In the genomic region with DNA sequence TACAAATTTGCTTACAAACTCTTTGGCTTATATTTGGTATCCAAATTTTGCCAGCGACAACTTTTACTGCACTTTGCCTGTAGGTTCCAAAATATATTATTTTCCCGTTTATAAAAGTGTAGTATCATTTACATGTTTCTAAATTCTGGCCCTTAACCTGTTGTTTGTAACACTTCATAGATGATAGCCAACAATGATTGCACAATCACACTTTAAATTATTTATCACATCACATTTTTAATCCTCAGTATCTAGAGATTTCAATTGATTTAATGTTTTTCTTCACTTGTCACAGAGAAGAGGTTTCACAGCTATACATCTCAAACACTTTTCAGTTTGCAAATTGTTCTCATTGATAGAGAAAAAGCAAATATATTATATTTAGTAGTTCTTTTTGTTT, we compare ENCODE assay signal across 29 cellular contexts.
"Had no signal": no experiment of that assay in that cellular context is flagged by ENCODE, and none has a peak within 500 bp of the region (broad histone marks: within the 10 kb centered on the region; RNA-seq: fewer than 3 reads in every experiment).

No MANE protein-coding gene starts in this region.

- ATAC-seq: activated CD8-positive, alpha-beta memory T cell treated with anti-CD3 and anti-CD28 coated beads, Interleukin-2, amount 10 ng/mL, durations not matched to agents 7 days and 5 days; activated CD8-positive, alpha-beta T cell treated with anti-CD3 and anti-CD28 coated beads, Interleukin-2, amount 10 ng/mL, durations not matched to agents 7 days and 5 days; activated naive CD8-positive, alpha-beta T cell treated with anti-CD3 and anti-CD28 coated beads, Interleukin-2, amount 50 U/mL, for 24 hours had no signal

- H3K4me1 ChIP-seq: breast epithelium had no signal

- H3K9me3 ChIP-seq: ascending aorta, breast epithelium had no signal

- H3K27ac ChIP-seq: ascending aorta, breast epithelium, VCaP had no signal

- H3K4me3 ChIP-seq: ascending aorta, breast epithelium had no signal

- H3K36me3 ChIP-seq: ascending aorta, breast epithelium had no signal

- DNase-seq: activated B cell treated with CpG ODN at 0.5 μM for 24 hours; activated CD4-positive, alpha-beta memory T cell treated with anti-CD3 and anti-CD28 coated beads, Interleukin-2, amount 10 ng/mL, durations not matched to agents 7 days and 5 days; activated CD4-positive, alpha-beta T cell treated with anti-CD3 and anti-CD28 coated beads for 4 hours; activated CD4-positive, alpha-beta T cell treated with anti-CD3 and anti-CD28 coated beads, Interleukin-2, amount 10 ng/mL, durations not matched to agents 24 days and 14 days; activated CD4-positive, alpha-beta T cell treated with anti-CD3 and anti-CD28 coated beads, Interleukin-2, amount 50 U/mL, for 1 hour; activated CD4-positive, alpha-beta T cell treated with anti-CD3 and anti-CD28 coated beads, Interleukin-2, amount 50 U/mL, for 4 hours; activated CD4-positive, CD25-positive, alpha-beta regulatory T cell treated with anti-CD3 and anti-CD28 coated beads, Interleukin-2, amount 50 U/mL, for 72 hours; activated CD8-positive, alpha-beta memory T cell treated with anti-CD3 and anti-CD28 coated beads for 24 hours; activated CD8-positive, alpha-beta memory T cell treated with anti-CD3 and anti-CD28 coated beads, Interleukin-2, amount 10 ng/mL, durations not matched to agents 7 days and 5 days; activated CD8-positive, alpha-beta memory T cell treated with anti-CD3 and anti-CD28 coated beads, Interleukin-2, amount 50 U/mL, for 48 hours; activated CD8-positive, alpha-beta T cell treated with anti-CD3 and anti-CD28 coated beads, Interleukin-2, amount 10 ng/mL, durations not matched to agents 7 days and 5 days; activated effector memory CD4-positive, alpha-beta T cell treated with Interleukin-2 at 50 U/mL for 16 hours; activated gamma-delta T cell; activated naive CD4-positive, alpha-beta T cell treated with anti-CD3 and anti-CD28 coated beads, Interleukin-2, amount 10 ng/mL, durations not matched to agents 7 days and 5 days; activated naive CD4-positive, alpha-beta T cell treated with Interleukin-2 at 50 U/mL for 16 hours; activated naive CD8-positive, alpha-beta T cell treated with anti-CD3 and anti-CD28 coated beads, Interleukin-2, amount 10 ng/mL, durations not matched to agents 7 days and 5 days; activated naive CD8-positive, alpha-beta T cell treated with anti-CD3 and anti-CD28 coated beads, Interleukin-2, amount 50 U/mL, for 24 hours; activated T-cell treated with anti-CD3 and anti-CD28 coated beads, Interleukin-2, amount 50 U/mL, for 24 hours; activated T-cell treated with anti-CD3 and anti-CD28 coated beads, Interleukin-2, amount 50 U/mL, for 48 hours; amygdala; anterior cingulate cortex; central memory CD4-positive, alpha-beta T cell; T-helper 1 cell; T-helper 2 cell; T-helper 9 cell had no signal

- H3K27me3 ChIP-seq: ascending aorta, breast epithelium had no signal

- FAIRE-seq: TTC549 had no signal
